ENCODE assay signal across 1 cellular context in genomic region chr7:65946895-65947294, GRCh38.
TF ChIP-seq lines count a peak whose summit lies in the region.

No MANE protein-coding gene starts in this region.

TF ChIP-seq in SK-N-SH treated with all-trans-retinoic acid at 6 μM for 48 hours, 23 proteins besides CTCF, POLR2A, EP300 and RAD21 (continued from another document):
- no peak for TF ChIP-seq BACH2 (CRISPR knock-in tag; IDR thresholded peaks at IDR 0.05; ENCODE audit: borderline replicate concordance)
- no peak for TF ChIP-seq PPARA (CRISPR knock-in tag; IDR thresholded peaks at IDR 0.05; ENCODE audit: borderline replicate concordance)
- TF ChIP-seq, protein P1, sequence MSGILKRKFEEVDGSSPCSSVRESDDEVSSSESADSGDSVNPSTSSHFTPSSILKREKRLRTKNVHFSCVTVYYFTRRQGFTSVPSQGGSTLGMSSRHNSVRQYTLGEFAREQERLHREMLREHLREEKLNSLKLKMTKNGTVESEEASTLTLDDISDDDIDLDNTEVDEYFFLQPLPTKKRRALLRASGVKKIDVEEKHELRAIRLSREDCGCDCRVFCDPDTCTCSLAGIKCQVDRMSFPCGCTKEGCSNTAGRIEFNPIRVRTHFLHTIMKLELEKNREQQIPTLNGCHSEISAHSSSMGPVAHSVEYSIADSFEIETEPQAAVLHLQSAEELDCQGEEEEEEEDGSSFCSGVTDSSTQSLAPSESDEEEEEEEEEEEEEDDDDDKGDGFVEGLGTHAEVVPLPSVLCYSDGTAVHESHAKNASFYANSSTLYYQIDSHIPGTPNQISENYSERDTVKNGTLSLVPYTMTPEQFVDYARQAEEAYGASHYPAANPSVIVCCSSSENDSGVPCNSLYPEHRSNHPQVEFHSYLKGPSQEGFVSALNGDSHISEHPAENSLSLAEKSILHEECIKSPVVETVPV (CRISPR knock-in tag; IDR thresholded peaks at IDR 0.05), result no peak
- TF ChIP-seq ZC3H10 (CRISPR knock-in tag; IDR thresholded peaks at IDR 0.05), result no peak
- no peak for TF ChIP-seq RARB (CRISPR knock-in tag; IDR thresholded peaks at IDR 0.05)
- TF ChIP-seq CREB5 (CRISPR knock-in tag; IDR thresholded peaks at IDR 0.05; ENCODE audit: low read depth), result no peak
- TF ChIP-seq, protein P2, sequence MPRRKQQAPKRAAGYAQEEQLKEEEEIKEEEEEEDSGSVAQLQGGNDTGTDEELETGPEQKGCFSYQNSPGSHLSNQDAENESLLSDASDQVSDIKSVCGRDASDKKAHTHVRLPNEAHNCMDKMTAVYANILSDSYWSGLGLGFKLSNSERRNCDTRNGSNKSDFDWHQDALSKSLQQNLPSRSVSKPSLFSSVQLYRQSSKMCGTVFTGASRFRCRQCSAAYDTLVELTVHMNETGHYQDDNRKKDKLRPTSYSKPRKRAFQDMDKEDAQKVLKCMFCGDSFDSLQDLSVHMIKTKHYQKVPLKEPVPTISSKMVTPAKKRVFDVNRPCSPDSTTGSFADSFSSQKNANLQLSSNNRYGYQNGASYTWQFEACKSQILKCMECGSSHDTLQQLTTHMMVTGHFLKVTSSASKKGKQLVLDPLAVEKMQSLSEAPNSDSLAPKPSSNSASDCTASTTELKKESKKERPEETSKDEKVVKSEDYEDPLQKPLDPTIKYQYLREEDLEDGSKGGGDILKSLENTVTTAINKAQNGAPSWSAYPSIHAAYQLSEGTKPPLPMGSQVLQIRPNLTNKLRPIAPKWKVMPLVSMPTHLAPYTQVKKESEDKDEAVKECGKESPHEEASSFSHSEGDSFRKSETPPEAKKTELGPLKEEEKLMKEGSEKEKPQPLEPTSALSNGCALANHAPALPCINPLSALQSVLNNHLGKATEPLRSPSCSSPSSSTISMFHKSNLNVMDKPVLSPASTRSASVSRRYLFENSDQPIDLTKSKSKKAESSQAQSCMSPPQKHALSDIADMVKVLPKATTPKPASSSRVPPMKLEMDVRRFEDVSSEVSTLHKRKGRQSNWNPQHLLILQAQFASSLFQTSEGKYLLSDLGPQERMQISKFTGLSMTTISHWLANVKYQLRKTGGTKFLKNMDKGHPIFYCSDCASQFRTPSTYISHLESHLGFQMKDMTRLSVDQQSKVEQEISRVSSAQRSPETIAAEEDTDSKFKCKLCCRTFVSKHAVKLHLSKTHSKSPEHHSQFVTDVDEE (CRISPR knock-in tag; IDR thresholded peaks at IDR 0.05), result no peak
- no peak for TF ChIP-seq CSDC2 (CRISPR knock-in tag; IDR thresholded peaks at IDR 0.05)
- no peak for TF ChIP-seq ISL1 (CRISPR knock-in tag; IDR thresholded peaks at IDR 0.05)
